In genomic region chr7:124059375-124059774, GRCh38 we compare ENCODE assay signal across 1 cellular context.
A peak's percentile ranks its signal among the peaks of the same experiment; 100 is the strongest.
TF ChIP-seq lines count a peak whose summit lies in the region.

No MANE protein-coding gene starts in this region.

TF ChIP-seq in GM12878, 131 proteins besides CTCF, POLR2A, EP300 and RAD21 (continued from another document):
- TF ChIP-seq MEF2B (IDR thresholded peaks at IDR 0.05; ENCODE audit: partially characterized antibody, poor library complexity, severe bottlenecking) (peak; percentile 35), ZNF217 (IDR thresholded peaks at IDR 0.05) (peak; percentile 88; the same call in 1 of the 2 replicates), MTA2 (IDR thresholded peaks at IDR 0.05; ENCODE audit: low read depth) (peak; percentile 27; the same call in 1 of the 2 replicates), ZNF274 (IDR thresholded peaks at IDR 0.05; ENCODE audit: insufficient read depth, insufficient read length) (no peak), HDGF (IDR thresholded peaks at IDR 0.05) (no peak), BMI1 (IDR thresholded peaks at IDR 0.05; ENCODE audit: borderline replicate concordance) (peak; percentile 42; the same call in 1 of the 2 replicates), RBBP5 (conservative IDR thresholded peaks at IDR 0.05) (no peak), YBX1 (IDR thresholded peaks at IDR 0.05) (no peak)
